Comparison of ENCODE assay signal across 15 cellular contexts in the genomic region with DNA sequence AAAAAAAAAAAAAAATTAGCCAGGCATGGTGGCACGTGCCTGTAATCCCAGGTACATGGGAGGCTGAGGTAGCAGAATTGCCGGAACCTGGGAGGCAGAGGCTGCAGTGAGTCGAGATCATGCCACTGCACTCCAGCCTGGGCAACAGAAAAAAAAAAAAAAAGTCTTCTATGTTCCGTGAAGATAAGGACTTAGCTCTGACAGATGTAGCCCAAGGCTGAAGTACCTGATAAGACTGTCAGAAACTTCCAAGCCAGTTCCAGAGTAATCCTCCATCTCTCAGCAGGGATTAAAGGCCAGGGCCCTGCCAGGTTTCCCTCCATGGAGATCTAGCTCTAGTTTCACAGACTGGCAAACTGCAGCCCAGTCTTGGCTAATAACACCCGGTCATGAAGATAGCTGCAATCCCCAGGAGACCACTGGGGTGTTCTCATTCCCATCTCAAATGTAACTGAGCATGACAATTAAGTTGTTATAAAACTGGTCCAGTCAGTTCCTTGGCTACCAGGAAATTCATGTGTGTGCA. TPM values are rescaled to one million over a fixed set of nuclear protein-coding genes. Genes with fewer than 3 reads are reported as not detected.
DNase-seq lines count a peak whose midpoint lies in the region; ATAC-seq and TF ChIP-seq lines count a peak whose summit lies in the region.
"Had no signal": no experiment of that assay in that cellular context is flagged by ENCODE, and none has a peak within 500 bp of the region (broad histone marks: within the 10 kb centered on the region; RNA-seq: fewer than 3 reads in every experiment).

No MANE protein-coding gene starts in this region.

- DNase-seq in MG63 = peak; percentile 34
- peak; percentile 45 to 60 for DNase-seq in T47D (ENCODE audit: low read depth in 1 of 2, low spot score in 1 of 2)
- DNase-seq in left colon = no peak
- DNase-seq in NCI-H1092 treated with DMSO at 0.1 percent for 48 hours (lab: John Stamatoyannopoulos, UW) = no peak
- DNase-seq in activated CD4-positive, alpha-beta T cell treated with anti-CD3 and anti-CD28 coated beads for 36 hours = no peak
- DNase-seq in posterior cingulate gyrus = no peak
- DNase-seq: activated CD4-positive, alpha-beta memory T cell treated with anti-CD3 and anti-CD28 coated beads for 36 hours; GF-D8; left ventricle myocardium inferior; MV-4-11; stimulated activated CD4-positive, alpha-beta T cell treated with anti-CD3 and anti-CD28 coated beads, Interleukin-15, amount 100 ng/mL, for 24 hours had no signal

- H3K27ac ChIP-seq in C4-2B = peak overlapping the region; percentile 39
- H3K27ac ChIP-seq: left ventricle myocardium inferior had no signal

- H3K36me3 Mint-ChIP-seq in activated CD4-positive, alpha-beta T cell treated with anti-CD3 and anti-CD28 coated beads for 36 hours (ENCODE audit: low read depth) = peaks cover 2% of the 10 kb centered on the region
- H3K36me3 Mint-ChIP-seq: activated CD4-positive, alpha-beta memory T cell treated with anti-CD3 and anti-CD28 coated beads for 36 hours had no signal

- in situ Hi-C loops in T47D (cut with HindIII; ENCODE audit: low pct_unique_long_range_greater_than_20kb, low sequenced_read_pairs) = no loop called here

- H3K9me3 Mint-ChIP-seq in activated CD4-positive, alpha-beta T cell treated with anti-CD3 and anti-CD28 coated beads for 36 hours (ENCODE audit: low read depth) = no peaks in the 10 kb centered on the region
- H3K9me3 Mint-ChIP-seq: activated CD4-positive, alpha-beta memory T cell treated with anti-CD3 and anti-CD28 coated beads for 36 hours; central memory CD8-positive, alpha-beta T cell had no signal

- H3K4me3 Mint-ChIP-seq in activated CD4-positive, alpha-beta T cell treated with anti-CD3 and anti-CD28 coated beads for 36 hours = no peak overlapping the region
- H3K4me3 Mint-ChIP-seq: activated CD4-positive, alpha-beta memory T cell treated with anti-CD3 and anti-CD28 coated beads for 36 hours; B cell; central memory CD8-positive, alpha-beta T cell had no signal

- H3K27ac Mint-ChIP-seq in activated CD4-positive, alpha-beta T cell treated with anti-CD3 and anti-CD28 coated beads for 36 hours = no peak overlapping the region
- H3K27ac Mint-ChIP-seq: activated CD4-positive, alpha-beta memory T cell treated with anti-CD3 and anti-CD28 coated beads for 36 hours; B cell had no signal

- no peaks in the 10 kb centered on the region for H3K27me3 ChIP-seq in MG63

- H3K4me3 ChIP-seq in MG63 = no peak overlapping the region
- H3K4me3 ChIP-seq: left ventricle myocardium inferior had no signal

- intact Hi-C loops in left colon (cut with DNase I, micrococcal nuclease) (no loop called here), posterior cingulate gyrus (cut with DNase I) (no loop called here)
- intact Hi-C loops in activated CD4-positive, alpha-beta T cell treated with anti-CD3 and anti-CD28 coated beads for 36 hours (cut with DNase I, micrococcal nuclease) = no loop called here

- no peaks in the 10 kb centered on the region for H3K9me3 ChIP-seq in MG63
- H3K9me3 ChIP-seq: left ventricle myocardium inferior had no signal

- peaks cover 3% of the 10 kb centered on the region for H3K27me3 Mint-ChIP-seq in activated CD4-positive, alpha-beta T cell treated with anti-CD3 and anti-CD28 coated beads for 36 hours

- ATAC-seq in left colon = peak; percentile 44
- ATAC-seq in activated CD4-positive, CD25-positive, alpha-beta regulatory T cell treated with anti-CD3 and anti-CD28 coated beads, Interleukin-2, amount 50 U/mL, for 24 hours = no peak
- no peak for ATAC-seq in activated CD4-positive, alpha-beta T cell treated with anti-CD3 and anti-CD28 coated beads for 36 hours

- peaks cover 15% of the 10 kb centered on the region for H3K4me1 Mint-ChIP-seq in activated CD4-positive, alpha-beta T cell treated with anti-CD3 and anti-CD28 coated beads for 36 hours
- H3K4me1 Mint-ChIP-seq: B cell; central memory CD8-positive, alpha-beta T cell had no signal

- no peak; the same call in 1 of the 2 replicates for TF ChIP-seq CTCF in C4-2B (conservative IDR thresholded peaks at IDR 0.05)

- H3K36me3 ChIP-seq in MG63 = no peaks in the 10 kb centered on the region
- H3K36me3 ChIP-seq: left ventricle myocardium inferior had no signal

- POLR2A ChIA-PET in activated CD4-positive, alpha-beta T cell treated with anti-CD3 and anti-CD28 coated beads for 36 hours (lab: Charles Lee) = no interaction called here

- CTCF ChIA-PET in activated CD4-positive, alpha-beta T cell treated with anti-CD3 and anti-CD28 coated beads for 36 hours (lab: Charles Lee) = no interaction called here

RNA-seq across cellular contexts. Expression of gene CDCP1, which starts 8.5 kb away (rescaled TPM):
- 0.03 and 1.3 TPM in 2 replicates for total RNA-seq in MG63 (2014; rRNA removed; shearing (Covaris generic); ENCODE audit: low replicate concordance)
- total RNA-seq in left colon = 10 to 100 TPM; 89.3 to 97.0 TPM
- total RNA-seq in activated CD4-positive, alpha-beta T cell treated with anti-CD3 and anti-CD28 coated beads for 36 hours = 1 to 10 TPM; 3.7 to 5.8 TPM
- total RNA-seq: B cell had no signal

Comparison
In these comparisons a context has a peak if more than half of its experiments do, and no peak if none do; other contexts are left out.
1. DNase-seq: peak in MG63 (single experiment) and T47D (2 of 2); none in left colon (0 of 2), NCI-H1092 treated with DMSO at 0.1 percent for 48 hours (single experiment), activated CD4-positive, alpha-beta T cell treated with anti-CD3 and anti-CD28 coated beads for 36 hours (single experiment) and posterior cingulate gyrus (0 of 10).
2. RNA of gene CDCP1, which starts 8.5 kb away (total RNA-seq): 89.3 to 97.0 TPM in left colon; 3.7 to 5.8 TPM in activated CD4-positive, alpha-beta T cell treated with anti-CD3 and anti-CD28 coated beads for 36 hours and 0.03 to 1.3 TPM in MG63; every median in the first group is over 10 times any median in the second.